ENCODE assay signal across 1 cellular context in genomic region chr1:120850531-120851421, GRCh38.
TF ChIP-seq lines count a peak whose summit lies in the region.

No MANE protein-coding gene starts in this region.

TF ChIP-seq in WTC11, 78 proteins besides CTCF, POLR2A, EP300 and RAD21 (continued from another document):
- peak; percentile 96 for TF ChIP-seq ZNF425 (CRISPR knock-in tag; conservative IDR thresholded peaks at IDR 0.05)
- TF ChIP-seq IRF1 (CRISPR knock-in tag; IDR thresholded peaks at IDR 0.05): 0 out of 2 replicates have a peak, but pooled peaks have one; percentile 20
- TF ChIP-seq AR (CRISPR knock-in tag; IDR thresholded peaks at IDR 0.05): peak; percentile 98
- peak; percentile 99 for TF ChIP-seq NFATC4 (CRISPR knock-in tag; IDR thresholded peaks at IDR 0.05)
- peak; percentile 99 for TF ChIP-seq EMX1 (CRISPR knock-in tag; IDR thresholded peaks at IDR 0.05)
